Comparison of ENCODE assay signal across 13 cellular contexts in genomic region chr4:39657465-39657864, GRCh38. TPM values are rescaled to one million over a fixed set of nuclear protein-coding genes. Genes with fewer than 3 reads are reported as not detected.
DNase-seq lines count a peak whose midpoint lies in the region; ATAC-seq and TF ChIP-seq lines count a peak whose summit lies in the region.
"Had no signal": no experiment of that assay in that cellular context is flagged by ENCODE, and none has a peak within 500 bp of the region (broad histone marks: within the 10 kb centered on the region; RNA-seq: fewer than 3 reads in every experiment).

No MANE protein-coding gene starts in this region.

- H3K79me2 ChIP-seq in SU-DHL-6 (ENCODE audit: insufficient read depth, low read length), result no peaks in the 10 kb centered on the region

- H3K4me3 Mint-ChIP-seq in CD4-positive, alpha-beta T cell, result no peak overlapping the region
- H3K4me3 Mint-ChIP-seq: activated T-cell treated with anti-CD3 and anti-CD28 coated beads, Interleukin-2, amount 50 U/mL, for 24 hours; CD4-positive, CD25-positive, alpha-beta regulatory T cell; dendritic cell treated with granulocyte-macrophage colony-stimulating factor and Interleukin-4, amounts not matched to agents 40 ng/mL and 50 ng/mL, for 4 days; naive thymus-derived CD4-positive, alpha-beta T cell had no signal

- H3K9me2 ChIP-seq in SU-DHL-6 (replicated peaks; ENCODE audit: insufficient read depth, low read length), result no peaks in the 10 kb centered on the region

- no peaks in the 10 kb centered on the region for H3K36me3 Mint-ChIP-seq in CD4-positive, alpha-beta T cell (ENCODE audit: low read depth)
- H3K36me3 Mint-ChIP-seq: CD4-positive, CD25-positive, alpha-beta regulatory T cell had no signal

- no peak overlapping the region for H3K4me3 ChIP-seq in SU-DHL-6 (ENCODE audit: insufficient read depth, low read length, poor library complexity, severe bottlenecking)
- H3K4me3 ChIP-seq: tibial artery had no signal

- no peaks in the 10 kb centered on the region for H3K4me1 Mint-ChIP-seq in CD4-positive, alpha-beta T cell (ENCODE audit: low read depth)

- no peak overlapping the region for H2AFZ ChIP-seq in SU-DHL-6 (ENCODE audit: low read depth, low read length, severe bottlenecking)

- TF ChIP-seq CTCF in SU-DHL-6 (IDR thresholded peaks at IDR 0.05; ENCODE audit: insufficient read depth, low read length, poor library complexity, severe bottlenecking), result no peak
- no peak for TF ChIP-seq CTCF in CD4-positive, alpha-beta T cell (IDR thresholded peaks at IDR 0.05)

- no peaks in the 10 kb centered on the region for H3F3A ChIP-seq in SU-DHL-6 (ENCODE audit: insufficient read depth)

- no peak for DNase-seq in activated CD8-positive, alpha-beta memory T cell treated with anti-CD3 and anti-CD28 coated beads for 24 hours
- DNase-seq in sciatic nerve (ENCODE audit: low spot score), result no peak
- no peak for DNase-seq in NCI-H146 treated with DMSO at 0.1 percent for 48 hours (lab: John Stamatoyannopoulos, UW; ENCODE audit: unreplicated experiment)
- DNase-seq in CD4-positive, alpha-beta T cell, result no peak
- DNase-seq: activated T-cell treated with anti-CD3 and anti-CD28 coated beads, Interleukin-2, amount 50 U/mL, for 24 hours; CD4-positive, CD25-positive, alpha-beta regulatory T cell; naive thymus-derived CD4-positive, alpha-beta T cell; tibial artery had no signal

- no peak overlapping the region for H3K9ac ChIP-seq in SU-DHL-6 (ENCODE audit: low read length)

- no peaks in the 10 kb centered on the region for H3K9me3 Mint-ChIP-seq in CD4-positive, alpha-beta T cell
- H3K9me3 Mint-ChIP-seq: activated T-cell treated with anti-CD3 and anti-CD28 coated beads, Interleukin-2, amount 50 U/mL, for 24 hours; CD4-positive, CD25-positive, alpha-beta regulatory T cell; dendritic cell treated with granulocyte-macrophage colony-stimulating factor and Interleukin-4, amounts not matched to agents 40 ng/mL and 50 ng/mL, for 4 days; naive thymus-derived CD4-positive, alpha-beta T cell had no signal

- no peak overlapping the region for H3K27ac Mint-ChIP-seq in CD4-positive, alpha-beta T cell
- H3K27ac Mint-ChIP-seq: activated T-cell treated with anti-CD3 and anti-CD28 coated beads, Interleukin-2, amount 50 U/mL, for 24 hours; CD4-positive, CD25-positive, alpha-beta regulatory T cell; dendritic cell treated with granulocyte-macrophage colony-stimulating factor and Interleukin-4, amounts not matched to agents 40 ng/mL and 50 ng/mL, for 4 days; naive thymus-derived CD4-positive, alpha-beta T cell had no signal

- no peak overlapping the region for H3K27ac ChIP-seq in SU-DHL-6 (ENCODE audit: low read depth, low read length)
- no peak overlapping the region for H3K27ac ChIP-seq in CD4-positive, alpha-beta T cell (ENCODE audit: low read depth, low read length)
- H3K27ac ChIP-seq: tibial artery had no signal

- peak overlapping the region; percentile 25 for H3K4me2 ChIP-seq in SU-DHL-6 (ENCODE audit: low read depth, low read length, poor library complexity, severe bottlenecking)

- no peaks in the 10 kb centered on the region for H4K20me1 ChIP-seq in SU-DHL-6 (ENCODE audit: low read depth, low read length)

- no peaks in the 10 kb centered on the region for H3K9me3 ChIP-seq in SU-DHL-6 (ENCODE audit: insufficient read depth, low read length)
- no peaks in the 10 kb centered on the region for H3K9me3 ChIP-seq in CD4-positive, alpha-beta T cell (ENCODE audit: control insufficient read depth, low read length)
- H3K9me3 ChIP-seq: tibial artery had no signal

- POLR2A ChIA-PET in CD4-positive, alpha-beta T cell (lab: Charles Lee), result no interaction called here

- peak; percentile 86 for ATAC-seq in GM18499 (IDR thresholded peaks at IDR 0.05; ENCODE audit: insufficient read depth, unreplicated experiment)
- ATAC-seq in GM19467 (IDR thresholded peaks at IDR 0.05; ENCODE audit: unreplicated experiment), result peak; percentile 72
- peak; percentile 80 for ATAC-seq in HG03066 (IDR thresholded peaks at IDR 0.05; ENCODE audit: low read depth, unreplicated experiment)
- ATAC-seq in sciatic nerve, result no peak
- no peak for ATAC-seq in CD4-positive, alpha-beta T cell (ENCODE audit: poor library complexity)
- ATAC-seq: naive thymus-derived CD4-positive, alpha-beta T cell had no signal

- CTCF ChIA-PET in CD4-positive, alpha-beta T cell (lab: Charles Lee), result interaction anchor here (0.5 kb wide), 1 partner anchor 54 kb away, joined by 3 read pairs; no protein-coding TSS in a partner anchor

- no peaks in the 10 kb centered on the region for H3K36me3 ChIP-seq in SU-DHL-6 (ENCODE audit: low read length)
- H3K36me3 ChIP-seq: tibial artery had no signal

- intact Hi-C loops in sciatic nerve (cut with DNase I), result no loop called here
- intact Hi-C loops in CD4-positive, alpha-beta T cell (cut with DNase I, micrococcal nuclease), result no loop called here

- H3K27me3 ChIP-seq in SU-DHL-6 (ENCODE audit: low read length), result no peaks in the 10 kb centered on the region
- no peaks in the 10 kb centered on the region for H3K27me3 ChIP-seq in CD4-positive, alpha-beta T cell (ENCODE audit: control insufficient read depth, insufficient read depth, low read length)
- H3K27me3 ChIP-seq: tibial artery had no signal

- no peaks in the 10 kb centered on the region for H3K27me3 Mint-ChIP-seq in CD4-positive, alpha-beta T cell
- H3K27me3 Mint-ChIP-seq: activated T-cell treated with anti-CD3 and anti-CD28 coated beads, Interleukin-2, amount 50 U/mL, for 24 hours; CD4-positive, CD25-positive, alpha-beta regulatory T cell; dendritic cell treated with granulocyte-macrophage colony-stimulating factor and Interleukin-4, amounts not matched to agents 40 ng/mL and 50 ng/mL, for 4 days; naive thymus-derived CD4-positive, alpha-beta T cell had no signal

RNA-seq across cellular contexts. Expression of gene SMIM14, which starts 18.8 kb away (rescaled TPM):
- 32.1 TPM for total RNA-seq in sciatic nerve
- total RNA-seq in CD4-positive, alpha-beta T cell, result 1 to 10 TPM; 2.0 to 3.1 TPM

RNA-seq across cellular contexts. Expression of gene UBE2K, which starts 40.5 kb away (rescaled TPM):
- total RNA-seq in sciatic nerve, result 51.0 TPM
- 10 to 100 TPM; 35.9 to 41.3 TPM for total RNA-seq in CD4-positive, alpha-beta T cell

Comparison
In these comparisons a context has a peak if more than half of its experiments do, and no peak if none do; other contexts are left out.
1. ATAC-seq: peak in GM18499 (single experiment), GM19467 (single experiment) and HG03066 (single experiment); none in sciatic nerve (single experiment) and CD4-positive, alpha-beta T cell (single experiment).